In the genomic region with DNA sequence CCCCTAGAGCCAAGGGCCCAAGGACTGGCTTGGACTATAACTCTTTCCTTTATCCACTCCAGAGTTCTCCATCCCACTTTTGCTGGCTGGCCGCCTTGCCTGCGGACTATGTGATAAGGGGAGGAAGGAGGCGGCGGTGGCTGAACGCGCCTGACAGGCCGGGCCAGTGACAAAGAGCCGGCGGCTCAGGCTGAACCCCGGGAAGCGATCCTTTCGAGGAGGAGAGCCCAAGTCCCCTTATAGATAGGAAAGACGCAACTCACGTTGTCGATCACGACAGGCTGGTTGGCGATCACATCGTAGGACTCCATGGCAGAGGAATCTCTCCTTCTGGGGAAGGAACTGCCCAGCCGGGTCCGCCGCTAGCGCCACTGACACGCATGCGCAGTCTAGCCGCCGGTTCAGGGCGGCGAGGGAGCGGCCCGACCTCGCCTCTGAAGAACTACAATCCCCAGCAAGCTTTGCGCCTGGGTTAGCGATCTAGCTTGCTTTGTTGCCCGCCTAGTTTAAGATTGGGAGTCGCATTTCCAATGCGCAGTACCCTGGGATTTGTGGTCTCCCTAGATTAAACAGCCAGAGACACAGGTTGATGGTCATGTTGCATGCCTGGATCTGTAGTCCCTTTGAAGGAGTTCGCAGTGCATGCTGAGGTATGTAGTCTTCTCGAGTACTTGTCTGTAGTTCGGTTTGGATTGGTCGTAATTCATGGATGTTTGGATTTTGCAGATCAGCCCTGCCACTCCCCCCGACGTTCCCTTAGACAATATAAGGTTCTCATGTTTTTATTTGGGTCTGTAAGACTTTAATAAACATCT, we compare ENCODE assay signal across 8 cellular contexts. TPM values are rescaled to one million over a fixed set of nuclear protein-coding genes. Genes with fewer than 3 reads are reported as not detected.
DNase-seq lines count a peak whose midpoint lies in the region; ATAC-seq, FAIRE-seq and TF ChIP-seq lines count a peak whose summit lies in the region.

TSS of gene ACTR1A (minus strand) at position 376 of the 815 bp plus-strand sequence. CDS start at position 311, 65 bp downstream.

- TF ChIP-seq POLR2A in GM12891 (IDR thresholded peaks at IDR 0.05; ENCODE audit: low read depth, low read length), result 0 out of 2 replicates have a peak, but pooled peaks have one; percentile 45

- H3K9ac ChIP-seq in adipocyte (ENCODE audit: low read length), result peak within 1 kb of the TSS; percentile 98

- ATAC-seq in HG02798 (IDR thresholded peaks at IDR 0.05; ENCODE audit: poor library complexity, unreplicated experiment), result peak; percentile 57
- peak; percentile 81 for ATAC-seq in Right ventricle myocardium superior (ENCODE audit: poor library complexity)
- ATAC-seq in pancreas, result peak; percentile 76 to 87 (median 81)

- peaks cover 48% of the 10 kb centered on the region for H3K4me1 ChIP-seq in adipocyte (ENCODE audit: control insufficient read depth, insufficient read depth, low read length)
- peaks cover 6 to 16% (median 12%) of the 10 kb centered on the region in 3 donors for H3K4me1 ChIP-seq in pancreas
- peaks cover 0 to 74% (median 41%) of the 10 kb centered on the region in 4 donors for H3K4me1 ChIP-seq in tibial artery

- TF ChIP-seq CTCF in pancreas (IDR thresholded peaks at IDR 0.05) (no peak), tibial artery (IDR thresholded peaks at IDR 0.05) (peak in 1 of 2 experiments; percentile 19)

- H3K4me3 ChIP-seq in adipocyte (ENCODE audit: low read length) (peak within 1 kb of the TSS; percentile 94), pancreas (peak within 1 kb of the TSS; percentile 59 to 95 (median 80)), tibial artery (peak within 1 kb of the TSS; percentile 68 to 75)

- intact Hi-C loops in Right ventricle myocardium superior (cut with DNase I), result loop anchor here (2.0 kb wide), 1 partner anchor 140 kb away; no protein-coding TSS in a partner anchor
- intact Hi-C loops in pancreas (cut with DNase I), result loop anchor here in 1 of 3 donors (10.0 kb wide), 1 partner anchor 82 kb away; no protein-coding TSS in a partner anchor
- intact Hi-C loops in tibial artery (cut with DNase I; ENCODE audit: low total_unique reads), result loop anchor here (5.0 kb wide), 2 partner anchors 80 to 140 kb away; partner anchors contain the start of gene TRIM8

- FAIRE-seq in GM12891 (lab: Jason Lieb, UNC) (peak; percentile 98), pancreas (lab: Jason Lieb, UNC) (peak; percentile 97)

- H3K36me3 ChIP-seq in adipocyte (ENCODE audit: control insufficient read depth, insufficient read depth, low read length, severe bottlenecking) (no peaks in the 10 kb centered on the region), pancreas (no peaks in the 10 kb centered on the region), tibial artery (no peaks in the 10 kb centered on the region)

- peak within 1 kb of the TSS; percentile 61 to 79 (median 74) for H3K27ac ChIP-seq in pancreas
- H3K27ac ChIP-seq in tibial artery, result peak within 1 kb of the TSS; percentile 88

- DNase-seq in GM12891 (ENCODE audit: insufficient read length, low spot score) (peak; percentile 66), NCI-H1436 (lab: John Stamatoyannopoulos, UW) (peak; percentile 98), SW480 (ENCODE audit: low spot score) (peak; percentile 100), adipocyte (ENCODE audit: low read depth) (peak; percentile 99), Right ventricle myocardium superior (peak; percentile 96), pancreas (peak; percentile 97 to 98 (median 98)), tibial artery (peak; percentile 96 to 98)

- 0% methylated on average over 42 of the region's 42 CpGs for WGBS in pancreas, 2 donors

- H3K9me3 ChIP-seq in adipocyte (ENCODE audit: control insufficient read depth, low read length) (no peaks in the 10 kb centered on the region), pancreas (no peaks in the 10 kb centered on the region), tibial artery (no peaks in the 10 kb centered on the region)

- H3K27me3 ChIP-seq in adipocyte (replicated peaks; ENCODE audit: control insufficient read depth, insufficient read depth, low read length) (no peaks in the 10 kb centered on the region), pancreas (no peaks in the 10 kb centered on the region), tibial artery (no peaks in the 10 kb centered on the region)

TF ChIP-seq in GM12891, 5 proteins besides CTCF, POLR2A, EP300 and RAD21:
- TF ChIP-seq PAX5 (IDR thresholded peaks at IDR 0.05; ENCODE audit: insufficient read depth, low read length, severe bottlenecking) (no peak), POLR2AphosphoS5 (IDR thresholded peaks at IDR 0.05; ENCODE audit: low read depth, low read length) (0 out of 2 replicates have a peak, but pooled peaks have one; percentile 38), SPI1 (IDR thresholded peaks at IDR 0.05; ENCODE audit: low read depth, low read length) (peak; percentile 25; the same call in 1 of the 2 replicates), POU2F2 (IDR thresholded peaks at IDR 0.05; ENCODE audit: low read depth, low read length) (peak; percentile 66; the same call in 1 of the 2 replicates), TAF1 (IDR thresholded peaks at IDR 0.05; ENCODE audit: low read depth, low read length) (no peak)

RNA-seq across cellular contexts. Expression of gene ACTR1A, which starts in this region (rescaled TPM):
- polyA plus RNA-seq in GM12891 (2012; ENCODE audit: low read depth, missing spikeins), result 36.4 TPM
- total RNA-seq in Right ventricle myocardium superior (90.6 TPM), pancreas (10 to 100 TPM; 22.4 to 40.9 (median 27.4) TPM)
- 10 to 100 TPM; 33.6 to 38.1 TPM for polyA plus RNA-seq in pancreas

Comparison
In these comparisons a context has a peak if more than half of its experiments do, and no peak if none do; other contexts are left out.
1. Peak in every context shown above with its lines: DNase-seq, ATAC-seq, H3K4me3 ChIP-seq and H3K27ac ChIP-seq.